In the genomic region with DNA sequence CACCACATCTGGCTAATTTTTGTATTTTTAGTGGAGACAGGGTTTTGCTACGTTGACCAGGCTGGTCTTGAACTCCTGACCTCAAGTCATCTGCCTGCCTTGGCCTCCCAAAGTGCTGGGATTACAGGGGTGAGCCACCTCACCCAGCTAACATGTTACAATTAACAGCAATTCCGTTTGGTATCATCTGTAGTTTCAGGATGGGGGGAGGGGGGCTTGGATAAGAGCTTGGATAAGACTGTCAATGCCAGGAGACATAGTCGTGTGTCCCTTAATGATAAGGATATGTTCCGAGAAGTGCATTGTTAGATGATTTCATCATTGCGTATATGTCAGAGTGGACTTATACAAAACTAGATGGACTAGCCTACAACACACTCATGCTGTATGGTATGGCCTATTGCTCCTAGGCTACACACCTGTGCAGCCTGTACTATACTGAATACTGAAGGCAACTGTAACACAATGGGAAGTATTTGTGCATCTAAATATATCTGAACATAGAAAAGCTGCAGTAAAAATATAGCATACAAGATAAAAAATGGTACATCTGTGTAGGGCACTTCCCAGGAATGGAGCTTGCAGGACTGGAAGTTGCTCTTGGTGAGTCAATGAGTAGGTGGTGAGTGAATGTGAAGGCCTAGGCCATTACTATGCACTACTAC, we compare ENCODE assay signal across 2 cellular contexts.
TF ChIP-seq lines count a peak whose summit lies in the region.

No MANE protein-coding gene starts in this region.

TF ChIP-seq in IMR-90, 13 proteins besides CTCF, POLR2A, EP300 and RAD21:
- TF ChIP-seq CHD1 (IDR thresholded peaks at IDR 0.05; ENCODE audit: low read depth, low read length) = no peak
- no peak for TF ChIP-seq MXI1 (IDR thresholded peaks at IDR 0.05; ENCODE audit: borderline replicate concordance, low read depth, low read length)
- no peak for TF ChIP-seq MAFK (IDR thresholded peaks at IDR 0.05; ENCODE audit: low read depth, low read length)
- TF ChIP-seq NFE2L2 (IDR thresholded peaks at IDR 0.05; ENCODE audit: low read depth, low read length) = no peak
- TF ChIP-seq BHLHE40 (IDR thresholded peaks at IDR 0.05; ENCODE audit: low read depth, low read length) = no peak
TF ChIP-seq in IMR-90: peak in this region for 0.

TF ChIP-seq in K562, 482 proteins besides CTCF, POLR2A, EP300 and RAD21 (continues in another document):
- TF ChIP-seq ZNF57 (CRISPR knock-in tag; IDR thresholded peaks at IDR 0.05) (no peak), DPF2 (IDR thresholded peaks at IDR 0.05) (peak; percentile 91), SREBF2 (CRISPR knock-in tag; IDR thresholded peaks at IDR 0.05) (no peak), ESRRB (CRISPR knock-in tag; IDR thresholded peaks at IDR 0.05; ENCODE audit: borderline replicate concordance) (no peak), PPARD (CRISPR knock-in tag; IDR thresholded peaks at IDR 0.05) (no peak), SMARCA4 (IDR thresholded peaks at IDR 0.05) (peak; percentile 89; the same call in 1 of the 2 replicates), PURB (CRISPR knock-in tag; IDR thresholded peaks at IDR 0.05; ENCODE audit: low read depth) (no peak), ZNF76 (CRISPR knock-in tag; IDR thresholded peaks at IDR 0.05; ENCODE audit: borderline replicate concordance) (no peak), STAT5A (IDR thresholded peaks at IDR 0.05; ENCODE audit: borderline replicate concordance, low read length) (peak; percentile 78; the same call in 1 of the 2 replicates), ZBTB49 (CRISPR knock-in tag; IDR thresholded peaks at IDR 0.05; ENCODE audit: borderline replicate concordance) (no peak), MYNN (IDR thresholded peaks at IDR 0.05) (no peak), MYNN (CRISPR knock-in tag; IDR thresholded peaks at IDR 0.05) (no peak), XRCC5 (IDR thresholded peaks at IDR 0.05; ENCODE audit: low read depth, low read length) (no peak), TEAD4 (IDR thresholded peaks at IDR 0.05; ENCODE audit: low read length) (peak; percentile 81), TEAD4 (CRISPR knock-in tag; IDR thresholded peaks at IDR 0.05; ENCODE audit: borderline replicate concordance) (no peak), RBM25 (IDR thresholded peaks at IDR 0.05; ENCODE audit: low read depth, low read length, severe bottlenecking) (no peak), FUS (optimal IDR thresholded peaks at IDR 0.05; ENCODE audit: low read depth, low read length) (no peak), ELF2 (CRISPR knock-in tag; IDR thresholded peaks at IDR 0.05) (no peak), ETV1 (tag; conservative IDR thresholded peaks at IDR 0.05; ENCODE audit: low read depth) (peak; percentile 57; the same call in 1 of the 2 replicates), MCM2 (IDR thresholded peaks at IDR 0.05; ENCODE audit: low read depth) (no peak), BACH1 (tag; IDR thresholded peaks at IDR 0.05) (no peak), E4F1 (CRISPR knock-in tag; IDR thresholded peaks at IDR 0.05; ENCODE audit: borderline replicate concordance) (no peak), ZNF764 (CRISPR knock-in tag; IDR thresholded peaks at IDR 0.05; ENCODE audit: low read depth) (no peak), GABPA (tag; conservative IDR thresholded peaks at IDR 0.05; ENCODE audit: low read depth) (no peak), THRAP3 (IDR thresholded peaks at IDR 0.05; ENCODE audit: borderline replicate concordance) (no peak), MEF2A (IDR thresholded peaks at IDR 0.05; ENCODE audit: control insufficient read depth, low read depth, low read length) (no peak), ELK3 (CRISPR knock-in tag; IDR thresholded peaks at IDR 0.05) (no peak), NFE2 (IDR thresholded peaks at IDR 0.05; ENCODE audit: low read depth) (no peak), FIP1L1 (IDR thresholded peaks at IDR 0.05; ENCODE audit: low read depth, low read length, poor library complexity, severe bottlenecking) (no peak), RB1 (IDR thresholded peaks at IDR 0.05; ENCODE audit: low read depth) (no peak), ZNF253 (CRISPR knock-in tag; conservative IDR thresholded peaks at IDR 0.05) (no peak), ASH1L (IDR thresholded peaks at IDR 0.05; ENCODE audit: borderline replicate concordance, low read depth, partially characterized antibody) (no peak), ZNF592 (IDR thresholded peaks at IDR 0.05) (peak; percentile 55; the same call in 1 of the 2 replicates), NR4A1 (CRISPR knock-in tag; IDR thresholded peaks at IDR 0.05) (no peak), NR4A1 (tag; IDR thresholded peaks at IDR 0.05) (peak; percentile 72; the same call in 1 of the 2 replicates)
- TF ChIP-seq, protein P1, sequence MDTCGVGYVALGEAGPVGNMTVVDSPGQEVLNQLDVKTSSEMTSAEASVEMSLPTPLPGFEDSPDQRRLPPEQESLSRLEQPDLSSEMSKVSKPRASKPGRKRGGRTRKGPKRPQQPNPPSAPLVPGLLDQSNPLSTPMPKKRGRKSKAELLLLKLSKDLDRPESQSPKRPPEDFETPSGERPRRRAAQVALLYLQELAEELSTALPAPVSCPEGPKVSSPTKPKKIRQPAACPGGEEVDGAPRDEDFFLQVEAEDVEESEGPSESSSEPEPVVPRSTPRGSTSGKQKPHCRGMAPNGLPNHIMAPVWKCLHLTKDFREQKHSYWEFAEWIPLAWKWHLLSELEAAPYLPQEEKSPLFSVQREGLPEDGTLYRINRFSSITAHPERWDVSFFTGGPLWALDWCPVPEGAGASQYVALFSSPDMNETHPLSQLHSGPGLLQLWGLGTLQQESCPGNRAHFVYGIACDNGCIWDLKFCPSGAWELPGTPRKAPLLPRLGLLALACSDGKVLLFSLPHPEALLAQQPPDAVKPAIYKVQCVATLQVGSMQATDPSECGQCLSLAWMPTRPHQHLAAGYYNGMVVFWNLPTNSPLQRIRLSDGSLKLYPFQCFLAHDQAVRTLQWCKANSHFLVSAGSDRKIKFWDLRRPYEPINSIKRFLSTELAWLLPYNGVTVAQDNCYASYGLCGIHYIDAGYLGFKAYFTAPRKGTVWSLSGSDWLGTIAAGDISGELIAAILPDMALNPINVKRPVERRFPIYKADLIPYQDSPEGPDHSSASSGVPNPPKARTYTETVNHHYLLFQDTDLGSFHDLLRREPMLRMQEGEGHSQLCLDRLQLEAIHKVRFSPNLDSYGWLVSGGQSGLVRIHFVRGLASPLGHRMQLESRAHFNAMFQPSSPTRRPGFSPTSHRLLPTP (IDR thresholded peaks at IDR 0.05; ENCODE audit: borderline replicate concordance, extremely low read depth, insufficient read length) = peak; percentile 19
- TF ChIP-seq, protein P2, sequence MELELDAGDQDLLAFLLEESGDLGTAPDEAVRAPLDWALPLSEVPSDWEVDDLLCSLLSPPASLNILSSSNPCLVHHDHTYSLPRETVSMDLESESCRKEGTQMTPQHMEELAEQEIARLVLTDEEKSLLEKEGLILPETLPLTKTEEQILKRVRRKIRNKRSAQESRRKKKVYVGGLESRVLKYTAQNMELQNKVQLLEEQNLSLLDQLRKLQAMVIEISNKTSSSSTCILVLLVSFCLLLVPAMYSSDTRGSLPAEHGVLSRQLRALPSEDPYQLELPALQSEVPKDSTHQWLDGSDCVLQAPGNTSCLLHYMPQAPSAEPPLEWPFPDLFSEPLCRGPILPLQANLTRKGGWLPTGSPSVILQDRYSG (tag; conservative IDR thresholded peaks at IDR 0.05; ENCODE audit: low read depth) = no peak
- TF ChIP-seq, protein P3, sequence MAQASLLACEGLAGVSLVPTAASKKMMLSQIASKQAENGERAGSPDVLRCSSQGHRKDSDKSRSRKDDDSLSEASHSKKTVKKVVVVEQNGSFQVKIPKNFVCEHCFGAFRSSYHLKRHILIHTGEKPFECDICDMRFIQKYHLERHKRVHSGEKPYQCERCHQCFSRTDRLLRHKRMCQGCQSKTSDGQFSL (CRISPR knock-in tag; IDR thresholded peaks at IDR 0.05) = no peak
- TF ChIP-seq, protein P3 (tag; IDR thresholded peaks at IDR 0.05) = no peak
- TF ChIP-seq, protein P4, sequence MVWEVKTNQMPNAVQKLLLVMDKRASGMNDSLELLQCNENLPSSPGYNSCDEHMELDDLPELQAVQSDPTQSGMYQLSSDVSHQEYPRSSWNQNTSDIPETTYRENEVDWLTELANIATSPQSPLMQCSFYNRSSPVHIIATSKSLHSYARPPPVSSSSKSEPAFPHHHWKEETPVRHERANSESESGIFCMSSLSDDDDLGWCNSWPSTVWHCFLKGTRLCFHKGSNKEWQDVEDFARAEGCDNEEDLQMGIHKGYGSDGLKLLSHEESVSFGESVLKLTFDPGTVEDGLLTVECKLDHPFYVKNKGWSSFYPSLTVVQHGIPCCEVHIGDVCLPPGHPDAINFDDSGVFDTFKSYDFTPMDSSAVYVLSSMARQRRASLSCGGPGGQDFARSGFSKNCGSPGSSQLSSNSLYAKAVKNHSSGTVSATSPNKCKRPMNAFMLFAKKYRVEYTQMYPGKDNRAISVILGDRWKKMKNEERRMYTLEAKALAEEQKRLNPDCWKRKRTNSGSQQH (CRISPR knock-in tag; IDR thresholded peaks at IDR 0.05) = no peak
